13 cellular contexts compared by ENCODE assay signal in the genomic region with DNA sequence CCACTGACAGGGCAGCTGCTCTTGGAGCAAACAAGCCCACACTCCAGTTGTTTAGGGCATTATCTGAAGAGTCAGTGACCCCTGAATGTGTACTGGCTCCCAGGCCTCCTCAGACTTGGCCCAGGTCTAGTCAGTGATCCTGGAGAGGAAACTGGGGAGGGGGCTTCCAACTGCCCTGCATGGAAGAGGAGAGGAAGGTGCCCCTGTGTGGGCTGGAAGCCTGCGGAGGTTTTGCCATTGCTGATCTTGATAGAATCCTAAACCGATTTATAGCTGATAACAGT.
"Had no signal": no experiment of that assay in that cellular context is flagged by ENCODE, and none has a peak within 500 bp of the region (broad histone marks: within the 10 kb centered on the region; RNA-seq: fewer than 3 reads in every experiment).

No MANE protein-coding gene starts in this region.

- H3K4me3 ChIP-seq: body of pancreas, esophagus muscularis mucosa, heart right ventricle, mucosa of descending colon, pancreas, right lobe of liver, SK-N-MC had no signal

- H3K9me3 ChIP-seq: body of pancreas, esophagus muscularis mucosa, heart right ventricle, mucosa of descending colon, neutrophil, pancreas, right lobe of liver had no signal

- H3K27me3 Mint-ChIP-seq: activated B cell treated with CpG ODN at 0.5 μM for 24 hours; activated CD4-positive, alpha-beta T cell treated with anti-CD3 and anti-CD28 coated beads, Interleukin-2, amount 10 ng/mL, durations not matched to agents 24 days and 14 days; naive B cell had no signal

- H3K27ac Mint-ChIP-seq: activated CD4-positive, alpha-beta T cell treated with anti-CD3 and anti-CD28 coated beads, Interleukin-2, amount 10 ng/mL, durations not matched to agents 24 days and 14 days; activated CD8-positive, alpha-beta T cell treated with anti-CD3 and anti-CD28 coated beads, Interleukin-2, amount 10 ng/mL, durations not matched to agents 7 days and 5 days; activated T-cell treated with anti-CD3 and anti-CD28 coated beads, Interleukin-2, amount 50 U/mL, for 72 hours had no signal

- H3K27ac ChIP-seq: esophagus muscularis mucosa, heart right ventricle, neutrophil, pancreas, SK-N-MC had no signal

- DNase-seq: activated B cell treated with CpG ODN at 0.5 μM for 24 hours had no signal

- H3K27me3 ChIP-seq: body of pancreas, esophagus muscularis mucosa, heart right ventricle, neutrophil, pancreas, right lobe of liver had no signal

- H3K4me1 Mint-ChIP-seq: activated B cell treated with CpG ODN at 0.5 μM for 24 hours; activated CD4-positive, alpha-beta T cell treated with anti-CD3 and anti-CD28 coated beads, Interleukin-2, amount 10 ng/mL, durations not matched to agents 24 days and 14 days had no signal

- H3K36me3 ChIP-seq: pancreas, right lobe of liver had no signal

- H3K9me3 Mint-ChIP-seq: activated B cell treated with CpG ODN at 0.5 μM for 24 hours; activated CD4-positive, alpha-beta T cell treated with anti-CD3 and anti-CD28 coated beads, Interleukin-2, amount 10 ng/mL, durations not matched to agents 24 days and 14 days; activated T-cell treated with anti-CD3 and anti-CD28 coated beads, Interleukin-2, amount 50 U/mL, for 72 hours had no signal

- H3K4me3 Mint-ChIP-seq: activated B cell treated with CpG ODN at 0.5 μM for 24 hours; activated CD4-positive, alpha-beta T cell treated with anti-CD3 and anti-CD28 coated beads, Interleukin-2, amount 10 ng/mL, durations not matched to agents 24 days and 14 days; activated CD8-positive, alpha-beta T cell treated with anti-CD3 and anti-CD28 coated beads, Interleukin-2, amount 10 ng/mL, durations not matched to agents 7 days and 5 days; activated T-cell treated with anti-CD3 and anti-CD28 coated beads, Interleukin-2, amount 50 U/mL, for 72 hours had no signal
